ENCODE assay signal across 20 cellular contexts in the genomic region with DNA sequence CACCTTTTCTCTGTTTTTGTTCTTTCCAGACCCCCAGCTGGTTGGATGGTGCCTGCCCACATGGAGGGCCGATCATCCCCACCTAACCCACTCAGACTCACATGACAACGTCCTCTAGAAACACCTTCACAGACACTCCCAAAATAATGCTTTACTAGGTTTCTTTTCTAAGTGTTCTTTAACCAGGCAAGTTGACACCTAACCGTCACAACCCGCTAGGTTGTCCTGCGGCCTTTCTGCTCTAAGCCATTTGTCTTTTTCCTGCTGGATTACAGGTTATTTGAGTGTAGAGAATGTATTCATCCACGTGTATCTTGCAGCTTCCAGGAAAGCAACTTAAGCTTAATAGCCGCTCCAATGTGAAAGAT.
"Had no signal": no experiment of that assay in that cellular context is flagged by ENCODE, and none has a peak within 500 bp of the region (broad histone marks: within the 10 kb centered on the region; RNA-seq: fewer than 3 reads in every experiment).

No MANE protein-coding gene starts in this region.

- H3K36me3 ChIP-seq: sigmoid colon, transverse colon had no signal

- H3K27ac ChIP-seq: epithelial cell of prostate, transverse colon had no signal

- H3K79me2 ChIP-seq: hepatocyte had no signal

- H3K4me2 ChIP-seq: hepatocyte had no signal

- H3K4me3 ChIP-seq: hepatocyte, sigmoid colon, transverse colon had no signal

- H2AFZ ChIP-seq: hepatocyte had no signal

- DNase-seq: activated CD4-positive, alpha-beta T cell treated with anti-CD3 and anti-CD28 coated beads, Interleukin-2, amount 10 ng/mL, durations not matched to agents 24 days and 14 days; activated CD8-positive, alpha-beta T cell treated with anti-CD3 and anti-CD28 coated beads for 36 hours; activated naive CD4-positive, alpha-beta T cell; activated naive CD8-positive, alpha-beta T cell treated with anti-CD3 and anti-CD28 coated beads for 36 hours; activated T-cell treated with anti-CD3 and anti-CD28 coated beads, Interleukin-2, amount 50 U/mL, for 1 hour; amygdala; central memory CD4-positive, alpha-beta T cell; endodermal cell; foreskin fibroblast; sigmoid colon; stimulated activated CD4-positive, alpha-beta T cell treated with anti-CD3 and anti-CD28 coated beads, Interleukin-12 subunit alpha, Interleukin-12 subunit beta, amount 100 ng/mL, for 4 hours; stimulated activated CD4-positive, alpha-beta T cell treated with anti-CD3 and anti-CD28 coated beads, Interleukin-1b, Interleukin-23, amount 100 ng/mL, for 48 hours; stimulated activated naive CD4-positive, alpha-beta T cell treated with Interleukin-2 at 50 U/mL for 16 hours; T1000; transverse colon had no signal

- ATAC-seq: activated CD8-positive, alpha-beta T cell treated with anti-CD3 and anti-CD28 coated beads for 36 hours; activated T-helper 17 cell treated with anti-CD3 and anti-CD28 coated beads, Interleukin-2, amount 50 U/mL, for 72 hours; natural killer cell treated with Interleukin-12 subunit alpha and Interleukin-12 subunit beta and Interleukin-15 and Interleukin-18, amount 100 ng/mL, for 72 hours had no signal

- H3K9me3 ChIP-seq: sigmoid colon, transverse colon had no signal

- H3K4me1 ChIP-seq: sigmoid colon, transverse colon had no signal

- FAIRE-seq: colon had no signal

- H3K27me3 ChIP-seq: hepatocyte, sigmoid colon, transverse colon had no signal
